ENCODE assay signal across 27 cellular contexts in genomic region chr9:136273244-136273865, GRCh38. TPM values are rescaled to one million over a fixed set of nuclear protein-coding genes. Genes with fewer than 3 reads are reported as not detected.
"Had no signal": no experiment of that assay in that cellular context is flagged by ENCODE, and none has a peak within 500 bp of the region (broad histone marks: within the 10 kb centered on the region; RNA-seq: fewer than 3 reads in every experiment).

No MANE protein-coding gene starts in this region.

- H3K27ac ChIP-seq: foreskin keratinocyte, lower lobe of right lung, pancreas, psoas muscle, right atrium auricular region, skin epidermis, suprapubic skin, tibial nerve, VCaP had no signal

- H3K9me3 ChIP-seq: lower lobe of right lung, mucosa of descending colon, pancreas, psoas muscle, right atrium auricular region, suprapubic skin, tibial nerve had no signal

- H3K4me1 ChIP-seq: foreskin keratinocyte, lower lobe of right lung, pancreas, psoas muscle, right atrium auricular region, suprapubic skin, tibial nerve had no signal

- H3K36me3 ChIP-seq: lower lobe of right lung, pancreas, right atrium auricular region, suprapubic skin, tibial nerve had no signal

- DNase-seq: activated CD4-positive, alpha-beta T cell treated with anti-CD3 and anti-CD28 coated beads, Interleukin-2, amount 10 ng/mL, durations not matched to agents 7 days and 5 days; activated CD8-positive, alpha-beta memory T cell treated with anti-CD3 and anti-CD28 coated beads, Interleukin-2, amount 10 ng/mL, durations not matched to agents 7 days and 5 days; activated CD8-positive, alpha-beta T cell treated with anti-CD3 and anti-CD28 coated beads for 36 hours; activated gamma-delta T cell treated with Interleukin-2 at 50 U/mL for 16 hours; activated T-cell treated with anti-CD3 and anti-CD28 coated beads for 4 hours; aorta; effector CD4-positive, alpha-beta T cell; erythroblast; foreskin keratinocyte; immature natural killer cell; lower lobe of right lung; mesendoderm; mucosa of descending colon; nephron progenitor cell; pancreas; psoas muscle; stimulated activated CD4-positive, alpha-beta T cell treated with anti-CD3 and anti-CD28 coated beads, Interleukin-1b, Interleukin-23, amount 100 ng/mL, for 48 hours; stimulated activated naive CD8-positive, alpha-beta T cell treated with anti-CD3 and anti-CD28 coated beads, Interleukin-15, amount 100 ng/mL, for 72 hours had no signal

- ATAC-seq: activated CD4-positive, CD25-positive, alpha-beta regulatory T cell treated with anti-CD3 and anti-CD28 coated beads, Interleukin-2, amount 50 U/mL, for 24 hours; activated CD8-positive, alpha-beta memory T cell treated with anti-CD3 and anti-CD28 coated beads, Interleukin-2, amount 10 ng/mL, durations not matched to agents 7 days and 5 days; activated CD8-positive, alpha-beta T cell treated with anti-CD3 and anti-CD28 coated beads for 36 hours; foreskin keratinocyte; left lobe of liver; mucosa of descending colon; pancreas; psoas muscle; stimulated activated effector memory CD8-positive, alpha-beta T cell treated with anti-CD3 and anti-CD28 coated beads, Interleukin-12 subunit alpha, Interleukin-12 subunit beta, amount 100 ng/mL, for 72 hours; stimulated activated naive CD8-positive, alpha-beta T cell treated with anti-CD3 and anti-CD28 coated beads, Interleukin-15, amount 100 ng/mL, for 72 hours had no signal

- FAIRE-seq: pancreas had no signal

- H3K27me3 ChIP-seq: pancreas, right atrium auricular region had no signal

- H3K4me3 ChIP-seq: lower lobe of right lung, mucosa of descending colon, pancreas, psoas muscle, right atrium auricular region, skin epidermis, suprapubic skin, tibial nerve had no signal

RNA-seq across cellular contexts. Expression of gene CCDC187, which starts 30.5 kb away (rescaled TPM):
- total RNA-seq: activated CD4-positive, alpha-beta T cell treated with anti-CD3 and anti-CD28 coated beads, Interleukin-2, amount 10 ng/mL, durations not matched to agents 7 days and 5 days; activated CD8-positive, alpha-beta memory T cell treated with anti-CD3 and anti-CD28 coated beads, Interleukin-2, amount 10 ng/mL, durations not matched to agents 7 days and 5 days; aorta; fibroblast of lung; foreskin keratinocyte; psoas muscle; right atrium auricular region had no signal
- polyA plus RNA-seq: aorta, fibroblast of lung, immature natural killer cell, psoas muscle had no signal
